ENCODE assay signal across 24 cellular contexts in the genomic region with DNA sequence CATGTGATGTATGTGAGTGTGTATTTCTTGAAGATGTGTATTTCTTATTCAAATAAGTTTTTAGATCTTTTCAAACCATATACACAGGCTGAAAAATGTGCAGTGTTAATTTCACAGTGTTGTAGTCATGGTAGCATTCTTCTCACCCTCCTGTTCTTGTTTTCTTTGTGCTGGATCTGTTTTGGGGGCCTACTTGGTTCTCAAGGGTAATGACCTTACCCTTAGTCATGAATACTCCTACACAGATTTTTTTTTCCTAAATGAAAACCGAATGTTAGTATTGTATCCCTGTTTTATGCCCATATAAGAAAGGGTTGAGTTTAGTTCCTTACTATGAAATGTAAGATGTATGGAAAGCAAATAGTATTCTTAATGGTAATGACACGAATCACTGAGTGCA.
DNase-seq lines count a peak whose midpoint lies in the region; ATAC-seq and TF ChIP-seq lines count a peak whose summit lies in the region.
"Had no signal": no experiment of that assay in that cellular context is flagged by ENCODE, and none has a peak within 500 bp of the region (broad histone marks: within the 10 kb centered on the region; RNA-seq: fewer than 3 reads in every experiment).

No MANE protein-coding gene starts in this region.

- H3K4me3 ChIP-seq in GM23248 (peak overlapping the region; percentile 41), fibroblast of lung (replicated peaks in 1 of 4; ENCODE audit: control extremely low read depth in 1 of 4, insufficient read depth in 1 of 4, low read depth in 3 of 4, low read length in 4 of 4) (no peak overlapping the region), skeletal muscle satellite cell (ENCODE audit: low read length) (no peak overlapping the region), lower lobe of right lung (no peak overlapping the region), SK-N-SH (ENCODE audit: low read depth in 2 of 2, low read length in 1 of 2) (no peak overlapping the region)
- H3K4me3 ChIP-seq: GM12878, transverse colon had no signal

- H3K4me2 ChIP-seq in GM23248 (ENCODE audit: unreplicated experiment) (peak overlapping the region; percentile 91), fibroblast of lung (ENCODE audit: extremely low read depth, insufficient read depth, low read length) (no peak overlapping the region), skeletal muscle satellite cell (ENCODE audit: low read length) (peak overlapping the region; percentile 60), SK-N-SH (no peak overlapping the region)

- no peak for TF ChIP-seq RAD21 in SK-N-SH (IDR thresholded peaks at IDR 0.05; ENCODE audit: low read length)

- peaks cover 50% of the 10 kb centered on the region for H3F3A ChIP-seq in GM23248 (ENCODE audit: insufficient read depth)
- H3F3A ChIP-seq in SK-N-SH (replicated peaks; ENCODE audit: insufficient read depth) = no peaks in the 10 kb centered on the region

- H3K9me3 ChIP-seq in GM23248 (ENCODE audit: low read depth) = no peaks in the 10 kb centered on the region
- no peaks in the 10 kb centered on the region for H3K9me3 ChIP-seq in fibroblast of lung (ENCODE audit: control insufficient read depth, insufficient read depth, low read depth, low read length)
- H3K9me3 ChIP-seq in skeletal muscle satellite cell (replicated peaks; ENCODE audit: low read length) = no peaks in the 10 kb centered on the region
- no peaks in the 10 kb centered on the region for H3K9me3 ChIP-seq in lower lobe of right lung
- H3K9me3 ChIP-seq in SK-N-SH = no peaks in the 10 kb centered on the region
- H3K9me3 ChIP-seq: transverse colon had no signal

- TF ChIP-seq EP300 in SK-N-SH (IDR thresholded peaks at IDR 0.05; ENCODE audit: borderline replicate concordance in 1 of 2, low read depth in 1 of 2, low read length in 1 of 2) = no peak

- H3K9me2 ChIP-seq in GM23248 (ENCODE audit: insufficient read depth) = no peaks in the 10 kb centered on the region
- H3K9me2 ChIP-seq in SK-N-SH = no peaks in the 10 kb centered on the region

- H3K36me3 ChIP-seq in GM23248 (ENCODE audit: low read depth) (peaks cover 5% of the 10 kb centered on the region; the same call in 1 of the 2 replicates), fibroblast of lung (ENCODE audit: control insufficient read depth, insufficient read depth, low read length) (no peaks in the 10 kb centered on the region), skeletal muscle satellite cell (ENCODE audit: insufficient read depth, low read length) (peaks cover 14% of the 10 kb centered on the region), lower lobe of right lung (peaks cover 15% of the 10 kb centered on the region), SK-N-SH (replicated peaks in 1 of 2; ENCODE audit: control insufficient read depth in 1 of 2, insufficient read depth in 2 of 2, low read length in 1 of 2) (peaks cover 3 to 5% of the 10 kb centered on the region in 2 experiments)

- no peak for ATAC-seq in GM19351 (IDR thresholded peaks at IDR 0.05; ENCODE audit: unreplicated experiment)
- no peak for ATAC-seq in lower lobe of right lung
- ATAC-seq: GM12878; stimulated activated naive CD8-positive, alpha-beta T cell treated with anti-CD3 and anti-CD28 coated beads, Interleukin-15, amount 100 ng/mL, for 72 hours had no signal

- H3K4me1 ChIP-seq in GM23248 (ENCODE audit: insufficient read depth) (peaks cover 52% of the 10 kb centered on the region), fibroblast of lung (ENCODE audit: control insufficient read depth, extremely low read depth, insufficient read depth, low read length) (peaks cover 4% of the 10 kb centered on the region), skeletal muscle satellite cell (ENCODE audit: control insufficient read depth, insufficient read depth, low read length) (peaks cover 46% of the 10 kb centered on the region), lower lobe of right lung (peaks cover 19% of the 10 kb centered on the region), SK-N-SH (ENCODE audit: control insufficient read depth in 1 of 2, insufficient read depth in 2 of 2, low read depth in 1 of 2, low read length in 1 of 2) (peaks cover 0 to 14% of the 10 kb centered on the region in 2 experiments; a peak in 2 of 4 replicates)

- H3K9ac ChIP-seq in GM23248 (peak overlapping the region; percentile 77), fibroblast of lung (ENCODE audit: insufficient read depth, low read length) (no peak overlapping the region), skeletal muscle satellite cell (ENCODE audit: low read depth, low read length) (peak overlapping the region; percentile 67), SK-N-SH (no peak overlapping the region)

- POLR2A ChIA-PET in SK-N-SH (lab: Yijun Ruan, JAX) = no interaction called here

- TF ChIP-seq CTCF in fibroblast of lung (conservative IDR thresholded peaks at IDR 0.05 in 1 of 2, IDR thresholded peaks at IDR 0.05 in 1 of 2; ENCODE audit: low read depth in 1 of 2, low read length in 2 of 2) (no peak), lower lobe of right lung (IDR thresholded peaks at IDR 0.05) (no peak), SK-N-SH (IDR thresholded peaks at IDR 0.05) (no peak)

- DNase-seq in GM23248 (peak; percentile 86), RPMI7951 (ENCODE audit: low read depth) (peak; percentile 43), fibroblast of lung (ENCODE audit: low read depth in 2 of 2) (peak in 1 of 2 donors; percentile 52), lower lobe of right lung (no peak), SK-N-SH (no peak)
- DNase-seq in activated CD4-positive, CD25-positive, alpha-beta regulatory T cell (lab: John Stamatoyannopoulos, UW) = no peak
- DNase-seq: activated naive CD4-positive, alpha-beta T cell treated with Interleukin-2 at 50 U/mL for 16 hours; activated T-cell treated with anti-CD3 and anti-CD28 coated beads, Interleukin-2, amount 50 U/mL, for 24 hours; aorta; CD8-positive, alpha-beta memory T cell; DMS153; effector CD4-positive, alpha-beta T cell; erythroblast; kidney glomerular epithelial cell; MM.1S; NCI-H1436 treated with DMSO at 0.1 percent for 48 hours; NCI-H524 treated with DMSO at 0.1 percent for 48 hours; stimulated activated CD4-positive, alpha-beta T cell treated with anti-CD3 and anti-CD28 coated beads, Interleukin-4, amount 100 ng/mL, for 4 hours; stimulated activated naive CD8-positive, alpha-beta T cell treated with anti-CD3 and anti-CD28 coated beads, Interleukin-15, amount 100 ng/mL, for 72 hours; transverse colon had no signal

- H2AFZ ChIP-seq in GM23248 = no peak overlapping the region
- H2AFZ ChIP-seq in fibroblast of lung (ENCODE audit: low read length) = no peak overlapping the region
- H2AFZ ChIP-seq in SK-N-SH (ENCODE audit: low read depth) = no peak overlapping the region

- H3K27ac ChIP-seq in GM23248 = peak overlapping the region; percentile 96
- H3K27ac ChIP-seq in fibroblast of lung (ENCODE audit: insufficient read depth, low read length) = peak overlapping the region; percentile 5
- no peak overlapping the region for H3K27ac ChIP-seq in lower lobe of right lung
- H3K27ac ChIP-seq in SK-N-SH (ENCODE audit: low read depth in 2 of 2, low read length in 1 of 2) = peak overlapping the region in 1 of 2 experiments; percentile 2; a peak in 1 of 4 replicates
- H3K27ac ChIP-seq: WERI-Rb-1 had no signal

- intact Hi-C loops in lower lobe of right lung (cut with DNase I) = no loop called here

- H3K79me2 ChIP-seq in GM23248 (ENCODE audit: insufficient read depth) (peaks cover 24% of the 10 kb centered on the region), fibroblast of lung (ENCODE audit: control insufficient read depth, insufficient read depth, low read length) (no peaks in the 10 kb centered on the region), SK-N-SH (ENCODE audit: insufficient read depth) (no peaks in the 10 kb centered on the region)

- in situ Hi-C loops in GM23248 (cut with MboI) = no loop called here

- CTCF ChIA-PET in SK-N-SH (lab: Yijun Ruan, JAX) = no interaction called here

- no peaks in the 10 kb centered on the region for H3K27me3 ChIP-seq in GM23248 (replicated peaks; ENCODE audit: insufficient read depth)
- H3K27me3 ChIP-seq in fibroblast of lung (ENCODE audit: control insufficient read depth, insufficient read depth, low read length) = no peaks in the 10 kb centered on the region
- no peaks in the 10 kb centered on the region for H3K27me3 ChIP-seq in skeletal muscle satellite cell (ENCODE audit: control insufficient read depth, insufficient read depth, low read length)
- no peaks in the 10 kb centered on the region for H3K27me3 ChIP-seq in lower lobe of right lung (ENCODE audit: low read depth)
- no peaks in the 10 kb centered on the region for H3K27me3 ChIP-seq in SK-N-SH (ENCODE audit: insufficient read depth)
- H3K27me3 ChIP-seq: transverse colon had no signal

- WGBS in GM23248 (ENCODE audit: low coverage in 1 of 2, low lambda C conversion rate in 2 of 2, missing lambda C conversion rate in 2 of 2), 2 experiments = 28% methylated on average over 2 of the region's 2 CpGs
- WGBS in SK-N-SH (ENCODE audit: low lambda C conversion rate) = 80% methylated on average over 2 of the region's 2 CpGs

- H4K20me1 ChIP-seq in GM23248 (ENCODE audit: insufficient read depth) (no peaks in the 10 kb centered on the region), fibroblast of lung (ENCODE audit: control insufficient read depth, extremely low read depth, insufficient read depth, low read length) (no peaks in the 10 kb centered on the region), SK-N-SH (ENCODE audit: insufficient read depth) (no peaks in the 10 kb centered on the region)

TF ChIP-seq in SK-N-SH, 30 proteins besides CTCF, POLR2A, EP300 and RAD21:
- TF ChIP-seq FOSL2 (IDR thresholded peaks at IDR 0.05; ENCODE audit: borderline replicate concordance, low read depth) = no peak
- TF ChIP-seq YY1 (IDR thresholded peaks at IDR 0.05; ENCODE audit: low read depth) = no peak

Comparison
In these comparisons a context has a peak if more than half of its experiments do, and no peak if none do; other contexts are left out.
1. DNase-seq: peak in GM23248 (single experiment) and RPMI7951 (single experiment); none in lower lobe of right lung (single experiment), SK-N-SH (single experiment) and activated CD4-positive, CD25-positive, alpha-beta regulatory T cell (0 of 4).
2. H3K4me2 ChIP-seq: peak in GM23248 (single experiment) and skeletal muscle satellite cell (single experiment); none in fibroblast of lung (single experiment) and SK-N-SH (single experiment).
3. H3K9ac ChIP-seq: peak in GM23248 (single experiment) and skeletal muscle satellite cell (single experiment); none in fibroblast of lung (single experiment) and SK-N-SH (single experiment).